8 cellular contexts compared by ENCODE assay signal in genomic region chr5:10563132-10563939, GRCh38. TPM values are rescaled to one million over a fixed set of nuclear protein-coding genes. Genes with fewer than 3 reads are reported as not detected.
A peak's percentile ranks its signal among the peaks of the same experiment; 100 is the strongest.
DNase-seq lines count a peak whose midpoint lies in the region; ATAC-seq lines count a peak whose summit lies in the region.

No MANE protein-coding gene starts in this region.

- H3K4me1 Mint-ChIP-seq in T-cell = peaks cover 12 to 28% (median 18%) of the 10 kb centered on the region in 3 donors
- peaks cover 21% of the 10 kb centered on the region for H3K4me1 Mint-ChIP-seq in central memory CD8-positive, alpha-beta T cell

- H3K4me3 Mint-ChIP-seq in T-cell = peak overlapping the region; percentile 60 to 92 (median 63)
- peak overlapping the region; percentile 85 for H3K4me3 Mint-ChIP-seq in central memory CD8-positive, alpha-beta T cell

- peaks cover 0 to 7% of the 10 kb centered on the region in 2 donors for H3K27me3 Mint-ChIP-seq in T-cell
- H3K27me3 Mint-ChIP-seq in central memory CD8-positive, alpha-beta T cell = peaks cover 11% of the 10 kb centered on the region

- no peaks in the 10 kb centered on the region for H3K36me3 Mint-ChIP-seq in T-cell
- peaks cover 4% of the 10 kb centered on the region for H3K36me3 Mint-ChIP-seq in central memory CD8-positive, alpha-beta T cell (ENCODE audit: insufficient read depth)

- DNase-seq in NCI-H2196 (lab: John Stamatoyannopoulos, UW; ENCODE audit: unreplicated experiment) = peak; percentile 46
- DNase-seq in NCI-H2196 treated with DMSO at 0.1 percent for 48 hours (lab: John Stamatoyannopoulos, UW; ENCODE audit: unreplicated experiment) = no peak
- DNase-seq in T-cell = peak in 21 of 34 experiments; percentile 5 to 43 (median 20)
- DNase-seq in central memory CD8-positive, alpha-beta T cell (ENCODE audit: low spot score in 2 of 2) = peak in 1 of 2 donors; percentile 32
- peak; percentile 43 to 52 for DNase-seq in lung microvascular endothelial cell (ENCODE audit: low read depth in 2 of 2)
- DNase-seq in stimulated activated CD8-positive, alpha-beta memory T cell treated with anti-CD3 and anti-CD28 coated beads, Interleukin-2, amount 100 ng/mL, for 48 hours (ENCODE audit: low read depth in 2 of 2) = peak; percentile 34 to 52
- no peak for DNase-seq in G401 (ENCODE audit: low spot score)

- POLR2A ChIA-PET in T-cell (lab: Charles Lee) = no interaction called here

- no peaks in the 10 kb centered on the region for H3K9me3 Mint-ChIP-seq in T-cell
- no peaks in the 10 kb centered on the region for H3K9me3 Mint-ChIP-seq in central memory CD8-positive, alpha-beta T cell

- no peak overlapping the region for H3K27ac Mint-ChIP-seq in T-cell
- no peak overlapping the region for H3K27ac Mint-ChIP-seq in central memory CD8-positive, alpha-beta T cell (ENCODE audit: low read depth)

- in situ Hi-C loops in G401 (cut with HindIII; ENCODE audit: low sequenced_read_pairs) = no loop called here

- ATAC-seq in HG03060 (IDR thresholded peaks at IDR 0.05; ENCODE audit: low read depth, unreplicated experiment) (peak; percentile 10), T-cell (replicated peaks in 1 of 4) (peak; percentile 21 to 56 (median 29))
- ATAC-seq in central memory CD8-positive, alpha-beta T cell (replicated peaks; ENCODE audit: extremely low read depth, poor library complexity, severe bottlenecking) = peak; percentile 48

- CTCF ChIA-PET in T-cell (lab: Charles Lee) = no interaction called here

RNA-seq across cellular contexts. Expression of gene ANKRD33B, which starts 0.5 kb away (rescaled TPM):
- 1 to 10 TPM; 1.0 to 4.1 (median 2.4) TPM for total RNA-seq in T-cell
- 1.4 and 2.6 TPM in 2 replicates for total RNA-seq in lung microvascular endothelial cell
- 5.0 and 7.4 TPM in 2 replicates for total RNA-seq in G401 (2014; rRNA removed; shearing (Covaris generic))

Comparison
In these comparisons a context has a peak if more than half of its experiments do, and no peak if none do; other contexts are left out.
1. DNase-seq: peak in NCI-H2196 (single experiment), T-cell (21 of 34), lung microvascular endothelial cell (2 of 2) and stimulated activated CD8-positive, alpha-beta memory T cell treated with anti-CD3 and anti-CD28 coated beads, Interleukin-2, amount 100 ng/mL, for 48 hours (2 of 2); none in NCI-H2196 treated with DMSO at 0.1 percent for 48 hours (single experiment) and G401 (single experiment).
2. Peak in every context shown above with its lines, with median percentiles within 50 percentile points of each other: ATAC-seq.